Comparison of ENCODE assay signal across 8 cellular contexts in genomic region chr3:150603090-150603887, GRCh38. TPM values are rescaled to one million over a fixed set of nuclear protein-coding genes. Genes with fewer than 3 reads are reported as not detected.
DNase-seq lines count a peak whose midpoint lies in the region; ATAC-seq, FAIRE-seq and TF ChIP-seq lines count a peak whose summit lies in the region.

Gene SELENOT, plus strand, starts transcription at chr3:150603321. Its CDS starts 42 bp downstream, at chr3:150603363.

- ATAC-seq in HG03457 (IDR thresholded peaks at IDR 0.05; ENCODE audit: unreplicated experiment) = peak; percentile 54
- peak; percentile 93 for ATAC-seq in left colon

- no peaks in the 10 kb centered on the region for H3K9me3 ChIP-seq in colonic mucosa

- CTCF ChIA-PET in BJ (lab: Yijun Ruan, JAX) = interaction anchor here (1.2 kb wide), 1 partner anchor 14 kb away, joined by 3 read pairs; no protein-coding TSS in a partner anchor

- H3K27me3 ChIP-seq in BJ (ENCODE audit: control insufficient read depth, insufficient read depth, low read length) (no peaks in the 10 kb centered on the region), colonic mucosa (no peaks in the 10 kb centered on the region)

- POLR2A ChIA-PET in BJ (lab: Charles Lee) = no interaction called here

- H3K4me1 ChIP-seq in colonic mucosa = peaks cover 18% of the 10 kb centered on the region

- FAIRE-seq in GM19239 (lab: Jason Lieb, UNC) = peak; percentile 91

- H3K9ac ChIP-seq in colonic mucosa (ENCODE audit: low read depth in 2 of 2, low read length in 2 of 2) = peak within 1 kb of the TSS; percentile 78 to 93

- DNase-seq in BJ (ENCODE audit: low read depth) (peak; percentile 85), GM19239 (ENCODE audit: insufficient read length, low spot score) (peak; percentile 51), NCI-H526 (lab: John Stamatoyannopoulos, UW) (peak; percentile 93 to 98), colonic mucosa (peak; percentile 94), left colon (peak; percentile 91 to 94)
- DNase-seq in activated CD4-positive, alpha-beta T cell treated with anti-CD3 and anti-CD28 coated beads for 48 hours = peak; percentile 95
- peak; percentile 94 for DNase-seq in stimulated activated CD4-positive, alpha-beta T cell treated with anti-CD3 and anti-CD28 coated beads, Interleukin-1b, Interleukin-23, amount 100 ng/mL, for 48 hours

- no peaks in the 10 kb centered on the region for H3K36me3 ChIP-seq in BJ (ENCODE audit: control insufficient read depth, insufficient read depth, low read length)
- no peaks in the 10 kb centered on the region for H3K36me3 ChIP-seq in colonic mucosa

- peak; percentile 14; the same call in 1 of the 2 replicates for TF ChIP-seq CTCF in BJ (IDR thresholded peaks at IDR 0.05; ENCODE audit: insufficient read depth, low read depth, low read length)
- no peak for TF ChIP-seq CTCF in colonic mucosa (IDR thresholded peaks at IDR 0.05)

- peak within 1 kb of the TSS; percentile 96 for H3K27ac ChIP-seq in colonic mucosa

- intact Hi-C loops in colonic mucosa (cut with DNase I) = loop anchor here (10.0 kb wide), 1 partner anchor 102 kb away; the partner anchor contains the start of gene ERICH6
- intact Hi-C loops in left colon (cut with DNase I, micrococcal nuclease) = no loop called here

- H3K4me3 ChIP-seq in BJ (ENCODE audit: low read depth, low read length) (peak within 1 kb of the TSS; percentile 70), colonic mucosa (peak within 1 kb of the TSS; percentile 74)

RNA-seq across cellular contexts. Expression of gene SELENOT, which starts in this region (rescaled TPM):
- polyA plus RNA-seq in BJ (2011; rRNA removed) = 321 and 541 TPM in 2 replicates
- 97.5 and 160 TPM in 2 replicates for polyA minus RNA-seq in BJ (2011; rRNA and poly(A)+ RNA removed)
- total RNA-seq in colonic mucosa = 100 to 1,000 TPM; 114 to 117 TPM
- 100 to 1,000 TPM in 1 of 2 donors, 10 to 100 TPM in 1; 90.9 to 100 TPM for total RNA-seq in left colon

Comparison
In these comparisons a context has a peak if more than half of its experiments do, and no peak if none do; other contexts are left out.
1. Peak in every context shown above with its lines: DNase-seq, ATAC-seq, H3K4me3 ChIP-seq and H3K27ac ChIP-seq.